In the genomic region with DNA sequence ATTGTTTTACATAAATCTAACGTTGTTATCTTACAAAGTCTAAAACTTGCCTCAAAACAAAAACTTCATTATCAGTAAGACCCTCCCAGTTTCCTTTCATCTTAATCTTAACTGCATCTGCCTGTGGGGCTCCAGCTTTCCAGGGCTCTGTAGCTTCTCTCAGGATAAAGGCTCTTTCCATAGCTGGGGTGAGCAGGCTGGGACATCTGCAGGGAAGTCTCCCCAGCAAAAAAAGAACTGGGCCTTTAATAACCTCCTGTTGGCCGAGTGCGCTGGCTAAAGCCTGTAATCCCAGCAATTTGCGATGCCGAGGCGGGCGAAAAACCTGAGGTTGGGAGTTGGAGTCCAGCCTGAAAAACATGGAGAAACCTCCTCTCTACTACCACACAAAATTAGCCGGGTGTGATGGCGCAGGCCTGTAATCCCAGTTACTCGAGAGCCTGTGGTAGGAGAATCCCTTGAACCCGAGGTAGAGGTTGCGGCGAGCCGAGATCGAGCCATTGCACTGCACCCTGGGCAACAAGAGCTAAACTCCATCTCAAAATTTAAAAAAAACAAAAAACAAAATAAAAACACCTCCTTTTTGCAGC, we compare ENCODE assay signal across 8 cellular contexts.
DNase-seq lines count a peak whose midpoint lies in the region; ATAC-seq, FAIRE-seq and TF ChIP-seq lines count a peak whose summit lies in the region.

No MANE protein-coding gene starts in this region.

- TF ChIP-seq POLR2A in right lobe of liver (IDR thresholded peaks at IDR 0.05) (no peak), HepG2 (IDR thresholded peaks at IDR 0.05; ENCODE audit: insufficient read depth in 1 of 2, low read depth in 2 of 2, low read length in 2 of 2) (no peak)

- H3K79me2 ChIP-seq in HepG2 (ENCODE audit: insufficient read depth, low read length), result no peaks in the 10 kb centered on the region

- H3K4me2 ChIP-seq in HepG2 (ENCODE audit: low read depth, low read length), result no peak overlapping the region

- DNase-seq in right lobe of liver (no peak), HepG2 (ENCODE audit: low spot score) (no peak), epithelial cell of esophagus (ENCODE audit: low read depth) (no peak), NCI-H2107 (lab: John Stamatoyannopoulos, UW) (no peak), NCI-H510A treated with DMSO at 0.1 percent for 48 hours (lab: John Stamatoyannopoulos, UW) (no peak)
- no peak for DNase-seq in natural killer cell treated with Interleukin-12 subunit alpha and Interleukin-12 subunit beta and Interleukin-15 and Interleukin-18, amount 100 ng/mL, for 72 hours (ENCODE audit: low spot score)

- POLR2A ChIA-PET in HepG2 (lab: Yijun Ruan, JAX), result no interaction called here

- intact Hi-C loops in right lobe of liver (cut with DNase I) (no loop called here), HepG2 (cut with micrococcal nuclease; ENCODE audit: unreplicated experiment) (no loop called here)

- peak overlapping the region in 2 of 3 donors; percentile 35 to 47 for H3K4me3 ChIP-seq in right lobe of liver
- H3K4me3 ChIP-seq in HepG2 (replicated peaks in 1 of 3; ENCODE audit: insufficient read depth in 1 of 3, low read depth in 2 of 3, low read length in 3 of 3), result no peak overlapping the region
- peak overlapping the region; percentile 73 for H3K4me3 ChIP-seq in epithelial cell of esophagus (ENCODE audit: low read length)

- H3K27me3 Mint-ChIP-seq in natural killer cell treated with Interleukin-12 subunit alpha and Interleukin-12 subunit beta and Interleukin-15 and Interleukin-18, amount 100 ng/mL, for 72 hours, result no peaks in the 10 kb centered on the region

- FAIRE-seq in HepG2 (lab: Jason Lieb, UNC), result no peak

- no peak for TF ChIP-seq CTCF in right lobe of liver (IDR thresholded peaks at IDR 0.05)
- no peak for TF ChIP-seq CTCF in HepG2 (CRISPR knock-in tag; IDR thresholded peaks at IDR 0.05)
- no peak for TF ChIP-seq CTCF in epithelial cell of esophagus (IDR thresholded peaks at IDR 0.05; ENCODE audit: insufficient read depth, low read depth, low read length, missing control alignments)

- WGBS in right lobe of liver (ENCODE audit: insufficient coverage, low coverage, low lambda C conversion rate, missing lambda C conversion rate), result 63% methylated on average over 10 of the region's 15 CpGs
- 61% methylated on average over 15 of the region's 15 CpGs for WGBS in HepG2 (ENCODE audit: low lambda C conversion rate)

- H3K27me3 ChIP-seq in right lobe of liver (no peaks in the 10 kb centered on the region), HepG2 (ENCODE audit: control insufficient read depth in 1 of 2, insufficient read depth in 2 of 2, low read length in 2 of 2) (no peaks in the 10 kb centered on the region)

- no peak for TF ChIP-seq RAD21 in HepG2 (CRISPR knock-in tag; IDR thresholded peaks at IDR 0.05)

- H3K27ac Mint-ChIP-seq in natural killer cell treated with Interleukin-12 subunit alpha and Interleukin-12 subunit beta and Interleukin-15 and Interleukin-18, amount 100 ng/mL, for 72 hours, result no peak overlapping the region

- H3K4me3 Mint-ChIP-seq in natural killer cell treated with Interleukin-12 subunit alpha and Interleukin-12 subunit beta and Interleukin-15 and Interleukin-18, amount 100 ng/mL, for 72 hours, result peak overlapping the region; percentile 95

- CTCF ChIA-PET in HepG2 (lab: Yijun Ruan, JAX; ENCODE audit: low intra/inter-chr PET ratio, low total read pairs), result no interaction called here

- H3K4me1 Mint-ChIP-seq in natural killer cell treated with Interleukin-12 subunit alpha and Interleukin-12 subunit beta and Interleukin-15 and Interleukin-18, amount 100 ng/mL, for 72 hours (ENCODE audit: low read depth in 2 of 2), result peaks cover 6 to 12% of the 10 kb centered on the region in 2 donors

- no peak overlapping the region for H2AFZ ChIP-seq in HepG2 (ENCODE audit: low read length)

- H3K9me3 Mint-ChIP-seq in natural killer cell treated with Interleukin-12 subunit alpha and Interleukin-12 subunit beta and Interleukin-15 and Interleukin-18, amount 100 ng/mL, for 72 hours, result no peaks in the 10 kb centered on the region

- H3K9me3 ChIP-seq in right lobe of liver, result no peaks in the 10 kb centered on the region
- H3K9me3 ChIP-seq in HepG2 (ENCODE audit: low read length), result peaks cover 89% of the 10 kb centered on the region

- no peak overlapping the region for H3K9ac ChIP-seq in HepG2 (ENCODE audit: insufficient read depth, low read depth, low read length)

- no peak for TF ChIP-seq EP300 in HepG2 (IDR thresholded peaks at IDR 0.05; ENCODE audit: low read depth in 2 of 2, low read length in 2 of 2)
- TF ChIP-seq EP300 in HepG2 (CRISPR knock-in tag; IDR thresholded peaks at IDR 0.05; ENCODE audit: borderline replicate concordance), result no peak

- no peak for ATAC-seq in right lobe of liver
- no peak for ATAC-seq in HepG2
- ATAC-seq in natural killer cell treated with Interleukin-12 subunit alpha and Interleukin-12 subunit beta and Interleukin-15 and Interleukin-18, amount 100 ng/mL, for 72 hours, result no peak
- ATAC-seq in HG03097 (IDR thresholded peaks at IDR 0.05; ENCODE audit: low FRiP score, unreplicated experiment), result no peak
- no peak for ATAC-seq in GM21367 (IDR thresholded peaks at IDR 0.05; ENCODE audit: unreplicated experiment)

- in situ Hi-C loops in HepG2 (cut with HindIII; ENCODE audit: extremely low pct_ligation_motif_present, low pct_unique_long_range_greater_than_20kb), result no loop called here

- no TSS peak for BruUV-seq in HepG2 (replicated peaks; lab: Mats Ljungman, UMichigan)

- H3K27ac ChIP-seq in right lobe of liver (peak overlapping the region in 1 of 3 donors; percentile 61), HepG2 (ENCODE audit: extremely low read length, insufficient read depth, low read length) (no peak overlapping the region)

- H3K36me3 ChIP-seq in right lobe of liver (no peaks in the 10 kb centered on the region), HepG2 (replicated peaks in 1 of 2; ENCODE audit: control insufficient read depth in 1 of 2, insufficient read depth in 2 of 2, low read length in 2 of 2) (no peaks in the 10 kb centered on the region)

- H3K4me1 ChIP-seq in right lobe of liver (no peaks in the 10 kb centered on the region), HepG2 (ENCODE audit: insufficient read depth, low read length) (no peaks in the 10 kb centered on the region)

- no peaks in the 10 kb centered on the region for H4K20me1 ChIP-seq in HepG2 (ENCODE audit: insufficient read depth, low read length)

- peaks cover 10% of the 10 kb centered on the region for H3K36me3 Mint-ChIP-seq in natural killer cell treated with Interleukin-12 subunit alpha and Interleukin-12 subunit beta and Interleukin-15 and Interleukin-18, amount 100 ng/mL, for 72 hours

TF ChIP-seq in HepG2, 621 proteins besides CTCF, POLR2A, EP300 and RAD21:
- TF ChIP-seq ZNF709 (CRISPR knock-in tag; IDR thresholded peaks at IDR 0.05) (no peak), RFXANK (CRISPR knock-in tag; IDR thresholded peaks at IDR 0.05) (no peak), PITX1 (CRISPR knock-in tag; IDR thresholded peaks at IDR 0.05) (no peak)
- TF ChIP-seq, protein P1, sequence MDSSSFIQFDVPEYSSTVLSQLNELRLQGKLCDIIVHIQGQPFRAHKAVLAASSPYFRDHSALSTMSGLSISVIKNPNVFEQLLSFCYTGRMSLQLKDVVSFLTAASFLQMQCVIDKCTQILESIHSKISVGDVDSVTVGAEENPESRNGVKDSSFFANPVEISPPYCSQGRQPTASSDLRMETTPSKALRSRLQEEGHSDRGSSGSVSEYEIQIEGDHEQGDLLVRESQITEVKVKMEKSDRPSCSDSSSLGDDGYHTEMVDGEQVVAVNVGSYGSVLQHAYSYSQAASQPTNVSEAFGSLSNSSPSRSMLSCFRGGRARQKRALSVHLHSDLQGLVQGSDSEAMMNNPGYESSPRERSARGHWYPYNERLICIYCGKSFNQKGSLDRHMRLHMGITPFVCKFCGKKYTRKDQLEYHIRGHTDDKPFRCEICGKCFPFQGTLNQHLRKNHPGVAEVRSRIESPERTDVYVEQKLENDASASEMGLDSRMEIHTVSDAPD (CRISPR knock-in tag; IDR thresholded peaks at IDR 0.05), result no peak

Comparison
In these comparisons a context has a peak if more than half of its experiments do, and no peak if none do; other contexts are left out.
1. H3K4me3 ChIP-seq: peak in right lobe of liver (2 of 3) and epithelial cell of esophagus (single experiment); none in HepG2 (0 of 3).